ENCODE assay signal across 19 cellular contexts in the genomic region with DNA sequence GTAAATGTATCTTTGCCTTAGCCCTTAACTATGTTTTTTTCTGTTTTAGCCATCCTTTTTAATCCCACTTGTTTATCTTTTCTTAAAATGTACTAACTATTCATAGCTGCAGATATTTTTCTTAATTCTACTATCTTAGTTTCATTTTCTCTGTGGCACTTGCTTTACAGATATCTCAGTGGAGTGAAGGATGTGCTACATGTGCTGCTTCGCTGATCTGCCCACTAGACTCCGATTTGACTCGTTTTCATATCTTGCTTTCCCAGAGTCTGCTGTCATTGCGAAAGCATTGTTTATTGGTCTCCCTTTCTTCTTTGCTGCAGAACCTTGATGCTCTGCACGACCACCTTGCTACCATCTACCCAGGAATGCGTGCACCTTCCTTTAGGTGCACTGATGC. TPM values are rescaled to one million over a fixed set of nuclear protein-coding genes. Genes with fewer than 3 reads are reported as not detected.
DNase-seq lines count a peak whose midpoint lies in the region; ATAC-seq and TF ChIP-seq lines count a peak whose summit lies in the region.
"Had no signal": no experiment of that assay in that cellular context is flagged by ENCODE, and none has a peak within 500 bp of the region (broad histone marks: within the 10 kb centered on the region; RNA-seq: fewer than 3 reads in every experiment).

No MANE protein-coding gene starts in this region.

- H2BK15ac ChIP-seq in IMR-90 (ENCODE audit: low read depth, low read length) = peak overlapping the region; percentile 49; the same call in 1 of the 3 replicates
- H2BK15ac ChIP-seq in mesenchymal stem cell (ENCODE audit: low read depth, poor library complexity, severe bottlenecking) = no peak overlapping the region

- POLR2A ChIA-PET in IMR-90 (lab: Charles Lee; ENCODE audit: unreplicated experiment) = no interaction called here

- H2BK5ac ChIP-seq in IMR-90 (ENCODE audit: low read depth, low read length, poor library complexity, severe bottlenecking) (no peak overlapping the region), mesenchymal stem cell (ENCODE audit: low read depth, low read length, poor library complexity, severe bottlenecking) (no peak overlapping the region)

- no peak for TF ChIP-seq POLR2A in IMR-90 (IDR thresholded peaks at IDR 0.05; ENCODE audit: low read depth, low read length)

- H2BK12ac ChIP-seq in mesenchymal stem cell (ENCODE audit: low read length in 2 of 2) = no peak overlapping the region

- H3K4ac ChIP-seq in IMR-90 (ENCODE audit: low read depth, low read length) (peak overlapping the region; percentile 20; the same call in 1 of the 2 replicates), mesenchymal stem cell (ENCODE audit: low read depth in 1 of 2, low read length in 2 of 2) (no peak overlapping the region)

- peaks cover 2% of the 10 kb centered on the region; the same call in 1 of the 2 replicates for H3K4me1 ChIP-seq in IMR-90 (ENCODE audit: control insufficient read depth, insufficient read depth, low read length)
- peaks cover 2% of the 10 kb centered on the region for H3K4me1 ChIP-seq in mesenchymal stem cell (ENCODE audit: control insufficient read depth, insufficient read depth, low read depth, low read length)

- in situ Hi-C loops in IMR-90 (cut with MboI; ENCODE audit: low sequenced_read_pairs) = loop anchor here (10.0 to 25.0 kb wide), 3 partner anchors 345 to 977 kb away; no protein-coding TSS in a partner anchor

- H3K4me2 ChIP-seq in IMR-90 (ENCODE audit: low read depth, low read length) (peak overlapping the region; percentile 30), mesenchymal stem cell (ENCODE audit: low read length, poor library complexity, severe bottlenecking) (no peak overlapping the region)

- H3K14ac ChIP-seq in IMR-90 (replicated peaks; ENCODE audit: low read depth, low read length) (no peak overlapping the region), mesenchymal stem cell (ENCODE audit: low read length in 2 of 2) (no peak overlapping the region)

- H3K9ac ChIP-seq in IMR-90 (ENCODE audit: low read depth, low read length) = no peak overlapping the region
- peak overlapping the region; percentile 40 for H3K9ac ChIP-seq in mesenchymal stem cell (ENCODE audit: low read length)
- H3K9ac ChIP-seq: GM23248 had no signal

- WGBS in IMR-90 (ENCODE audit: extremely low coverage in 2 of 2, insufficient read length in 1 of 2), 2 experiments = no CpG with 5 or more reads among the region's 6 CpGs
- WGBS in mesenchymal stem cell = 88% methylated on average over 6 of the region's 6 CpGs

- no peak overlapping the region for H3K56ac ChIP-seq in IMR-90 (ENCODE audit: extremely low read depth, insufficient read depth, low read length)

- no peak for TF ChIP-seq RAD21 in IMR-90 (IDR thresholded peaks at IDR 0.05; ENCODE audit: low read length)

- ATAC-seq in GM19324 (IDR thresholded peaks at IDR 0.05; ENCODE audit: low FRiP score, unreplicated experiment) = peak; percentile 63
- ATAC-seq in IMR-90 (ENCODE audit: low read depth) = no peak; the same call in 1 of the 2 replicates
- no peak for ATAC-seq in HG02870 (IDR thresholded peaks at IDR 0.05; ENCODE audit: unreplicated experiment)
- ATAC-seq: Panc1, WTC11 had no signal

- H3K79me1 ChIP-seq in IMR-90 (ENCODE audit: low read depth in 1 of 2, low read length in 2 of 2) = no peaks in the 10 kb centered on the region
- no peaks in the 10 kb centered on the region for H3K79me1 ChIP-seq in mesenchymal stem cell (replicated peaks; ENCODE audit: low read length, poor library complexity, severe bottlenecking)

- dilution Hi-C loops in IMR-90 (cut with HindIII; ENCODE audit: low sequenced_read_pairs, unreplicated experiment) = no loop called here

- no peaks in the 10 kb centered on the region for H4K20me1 ChIP-seq in IMR-90 (ENCODE audit: insufficient read depth, low read length)

- H4K91ac ChIP-seq in IMR-90 (ENCODE audit: insufficient read depth, low read depth, low read length) (peak overlapping the region; percentile 25; the same call in 1 of the 2 replicates), mesenchymal stem cell (ENCODE audit: low read length) (no peak overlapping the region)

- H3K4me3 ChIP-seq in GM12865 (ENCODE audit: low read depth, low read length) (peak overlapping the region; percentile 7), IMR-90 (ENCODE audit: insufficient read depth, low read depth, low read length) (no peak overlapping the region), mesenchymal stem cell (ENCODE audit: insufficient read depth in 1 of 2, low read depth in 1 of 2, low read length in 2 of 2) (no peak overlapping the region)
- H3K4me3 ChIP-seq: GM23248 had no signal

- peak overlapping the region; percentile 26 for H2AFZ ChIP-seq in IMR-90 (replicated peaks; ENCODE audit: low read length, poor library complexity)
- H2AFZ ChIP-seq in mesenchymal stem cell (ENCODE audit: low read depth, low read length) = no peak overlapping the region
- H2AFZ ChIP-seq: GM23248 had no signal

- H2BK120ac ChIP-seq in IMR-90 (ENCODE audit: low read depth, low read length) (no peak overlapping the region), mesenchymal stem cell (ENCODE audit: low read depth, low read length) (no peak overlapping the region)

- H3K23ac ChIP-seq in IMR-90 (ENCODE audit: low read depth, low read length) (no peak overlapping the region), mesenchymal stem cell (ENCODE audit: low read length in 2 of 2) (no peak overlapping the region)

- H2AK5ac ChIP-seq in IMR-90 (ENCODE audit: low read depth, low read length) (no peak overlapping the region), mesenchymal stem cell (ENCODE audit: low read length, severe bottlenecking) (no peak overlapping the region)

- H2AK9ac ChIP-seq in IMR-90 (replicated peaks; ENCODE audit: low read depth, low read length, poor library complexity) = peak overlapping the region; percentile 8

- H3K18ac ChIP-seq in IMR-90 (ENCODE audit: low read depth, low read length) (no peak overlapping the region), mesenchymal stem cell (ENCODE audit: low read depth in 1 of 2, low read length in 2 of 2) (no peak overlapping the region)

- H3K27ac ChIP-seq in IMR-90 (ENCODE audit: insufficient read depth, low read length) = no peak overlapping the region
- H3K27ac ChIP-seq in mesenchymal stem cell (ENCODE audit: low read length, poor library complexity, severe bottlenecking) = no peak overlapping the region
- H3K27ac ChIP-seq: GM23248 had no signal

- H4K8ac ChIP-seq in IMR-90 (ENCODE audit: low read depth in 2 of 2, low read length in 2 of 2) (no peak overlapping the region), mesenchymal stem cell (ENCODE audit: low read length) (no peak overlapping the region)

- BruUV-seq in IMR-90 (replicated peaks; lab: Mats Ljungman, UMichigan) = no TSS peak

- no peak for TF ChIP-seq CTCF in GM12865 (IDR thresholded peaks at IDR 0.05; ENCODE audit: insufficient read depth, low read depth, low read length, missing control alignments)
- no peak for TF ChIP-seq CTCF in IMR-90 (conservative IDR thresholded peaks at IDR 0.05; ENCODE audit: low read depth, low read length)

- H3K36me3 ChIP-seq in IMR-90 (ENCODE audit: control insufficient read depth, insufficient read depth, low read length) = no peaks in the 10 kb centered on the region
- H3K36me3 ChIP-seq in mesenchymal stem cell (ENCODE audit: control insufficient read depth in 1 of 2, insufficient read depth in 2 of 2, low read depth in 1 of 2, low read length in 2 of 2) = peaks cover 0 to 6% of the 10 kb centered on the region in 2 experiments

- CTCF ChIA-PET in IMR-90 (lab: Yijun Ruan, JAX) = interaction anchor here (0.6 to 1.0 kb wide), 2 partner anchors 385 to 986 kb away, joined by 3 to 4 read pairs; no protein-coding TSS in a partner anchor

- H3K9me3 ChIP-seq in IMR-90 (ENCODE audit: control insufficient read depth, insufficient read depth, low read length) (no peaks in the 10 kb centered on the region), mesenchymal stem cell (ENCODE audit: control insufficient read depth, low read length) (no peaks in the 10 kb centered on the region)

- intact Hi-C loops in IMR-90 (cut with micrococcal nuclease) = loop anchor here (10.0 kb wide), 2 partner anchors 805 to 975 kb away; no protein-coding TSS in a partner anchor
- intact Hi-C loops in posterior vena cava (cut with DNase I) = loop anchor here in 1 of 2 donors (10.0 kb wide), 1 partner anchor 115 kb away; no protein-coding TSS in a partner anchor

- H3K9me1 ChIP-seq in IMR-90 (ENCODE audit: insufficient read depth, low read length) = no peaks in the 10 kb centered on the region

- H4K5ac ChIP-seq in IMR-90 (ENCODE audit: low read depth, low read length) = no peak overlapping the region

- no peak overlapping the region for H2BK20ac ChIP-seq in IMR-90 (ENCODE audit: low read depth, low read length)

- H3K27me3 ChIP-seq in IMR-90 (ENCODE audit: control insufficient read depth, insufficient read depth, low read length) (no peaks in the 10 kb centered on the region), mesenchymal stem cell (ENCODE audit: control insufficient read depth in 1 of 2, insufficient read depth in 1 of 2, low read length in 2 of 2) (no peaks in the 10 kb centered on the region)

- DNase-seq in GM12865 (ENCODE audit: low read depth) = peak; percentile 52
- no peak for DNase-seq in IMR-90
- DNase-seq in mesenchymal stem cell = peak; percentile 9
- DNase-seq in NCI-H748 (lab: John Stamatoyannopoulos, UW; ENCODE audit: unreplicated experiment) = no peak
- DNase-seq in GM19240 (ENCODE audit: insufficient read length, low spot score) = no peak
- DNase-seq in posterior vena cava (ENCODE audit: low spot score) = no peak
- DNase-seq: activated CD8-positive, alpha-beta memory T cell treated with anti-CD3 and anti-CD28 coated beads, Interleukin-2, amount 50 U/mL, for 4 hours; activated naive CD4-positive, alpha-beta T cell treated with Interleukin-2 at 50 U/mL for 16 hours; effector memory CD4-positive, alpha-beta T cell; GM23248; mesendoderm; NCI-H187; NCI-H510A; occipital lobe; stimulated activated CD4-positive, alpha-beta T cell treated with anti-CD3 and anti-CD28 coated beads, Interleukin-12 subunit alpha, Interleukin-12 subunit beta, amount 100 ng/mL, for 4 hours had no signal

TF ChIP-seq in IMR-90, 13 proteins besides CTCF, POLR2A, EP300 and RAD21 (continues in another document):
- no peak for TF ChIP-seq RCOR1 (IDR thresholded peaks at IDR 0.05; ENCODE audit: insufficient replicate concordance, low read length)
- TF ChIP-seq SMC3 (IDR thresholded peaks at IDR 0.05; ENCODE audit: low read depth, low read length) = no peak
- TF ChIP-seq MAFK (IDR thresholded peaks at IDR 0.05; ENCODE audit: low read depth, low read length) = no peak

RNA-seq across cellular contexts. Expression of gene GUCY1B1, which starts 30.6 kb away (rescaled TPM):
- total RNA-seq in IMR-90 (2012; rRNA removed) (2.8 and 2.9 TPM in 2 replicates), posterior vena cava (10 to 100 TPM; 21.1 to 26.8 TPM)
- 2.6 and 3.8 TPM in 2 replicates for polyA plus RNA-seq in IMR-90 (2012; rRNA removed)
- 0.90 and 1.3 TPM in 2 replicates for polyA plus RNA-seq in IMR-90 (2012; cell fraction: cytosol; rRNA removed)
- polyA plus RNA-seq in IMR-90 (2012; cell fraction: nucleus; rRNA removed; ENCODE audit: low replicate concordance) = 0.49 and 4.4 TPM in 2 replicates
- 6.1 TPM for polyA plus RNA-seq in mesenchymal stem cell (2013, experiment 1 of 2)
- 6.1 TPM for polyA plus RNA-seq in mesenchymal stem cell (2013, experiment 2 of 2)

Comparison
In these comparisons a context has a peak if more than half of its experiments do, and no peak if none do; other contexts are left out.
1. DNase-seq: peak in GM12865 (single experiment) and mesenchymal stem cell (single experiment); none in IMR-90 (single experiment), NCI-H748 (single experiment), GM19240 (single experiment) and posterior vena cava (single experiment).